Comparison of ENCODE assay signal across 1 cellular context in the genomic region with DNA sequence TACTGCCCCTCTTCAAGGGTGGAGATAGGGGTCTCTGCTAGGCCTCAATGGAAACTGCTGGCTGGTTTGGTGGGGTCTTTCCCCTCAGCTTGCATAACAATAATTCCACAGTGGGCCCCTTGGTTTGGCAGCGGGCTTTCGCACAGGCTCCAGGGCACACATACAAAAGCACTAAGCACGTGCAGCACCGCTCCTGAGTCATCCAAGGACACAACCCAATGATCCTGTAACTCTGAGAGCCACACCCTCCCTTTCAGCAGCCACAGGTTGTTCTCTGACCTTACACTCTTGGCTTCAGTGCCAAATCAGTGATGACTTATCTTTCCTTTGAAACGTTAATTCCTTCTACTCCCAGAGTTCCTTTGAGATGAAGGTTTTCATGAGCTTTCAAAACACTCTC.
TF ChIP-seq lines count a peak whose summit lies in the region.

No MANE protein-coding gene starts in this region.

TF ChIP-seq in K562, 482 proteins besides CTCF, POLR2A, EP300 and RAD21 (continued from another document and continues in another):
- TF ChIP-seq ARID3A (IDR thresholded peaks at IDR 0.05; ENCODE audit: borderline replicate concordance, low read depth, low read length) (no peak), ZNF589 (CRISPR knock-in tag; IDR thresholded peaks at IDR 0.05; ENCODE audit: low read depth) (no peak), EWSR1 (IDR thresholded peaks at IDR 0.05; ENCODE audit: borderline replicate concordance, low read depth, partially characterized antibody) (no peak), SUPT5H (IDR thresholded peaks at IDR 0.05) (no peak), THRA (IDR thresholded peaks at IDR 0.05) (0 out of 2 replicates have a peak, but pooled peaks have one; percentile 21), XRCC4 (IDR thresholded peaks at IDR 0.05; ENCODE audit: extremely low read depth, insufficient read depth, insufficient read length) (no peak), ARID4B (CRISPR knock-in tag; IDR thresholded peaks at IDR 0.05) (no peak), MBD1 (CRISPR knock-in tag; IDR thresholded peaks at IDR 0.05) (no peak), ATF3 (IDR thresholded peaks at IDR 0.05) (peak; percentile 65), ATF3 (CRISPR knock-in tag; conservative IDR thresholded peaks at IDR 0.05) (no peak), DDX20 (tag; IDR thresholded peaks at IDR 0.05; ENCODE audit: low read depth) (no peak), NFE2L1 (tag; IDR thresholded peaks at IDR 0.05; ENCODE audit: borderline replicate concordance, low read depth) (no peak), SP1 (CRISPR knock-in tag; IDR thresholded peaks at IDR 0.05) (no peak), MTA1 (IDR thresholded peaks at IDR 0.05; ENCODE audit: borderline replicate concordance) (no peak), BHLHE40 (IDR thresholded peaks at IDR 0.05; ENCODE audit: low read length) (peak; percentile 98), ZFP1 (CRISPR knock-in tag; IDR thresholded peaks at IDR 0.05) (no peak), CEBPB (tag; IDR thresholded peaks at IDR 0.05) (no peak), ZNF318 (IDR thresholded peaks at IDR 0.05; ENCODE audit: borderline replicate concordance in 1 of 2, low read depth in 1 of 2) (peak in 1 of 2 experiments; percentile 74; a peak in 2 of 4 replicates), GABPB2 (CRISPR knock-in tag; conservative IDR thresholded peaks at IDR 0.05) (no peak), VEZF1 (CRISPR knock-in tag; IDR thresholded peaks at IDR 0.05) (no peak), MEF2D (tag; conservative IDR thresholded peaks at IDR 0.05; ENCODE audit: low read depth) (no peak), ZBTB2 (IDR thresholded peaks at IDR 0.05) (no peak), KAT7 (CRISPR knock-in tag; IDR thresholded peaks at IDR 0.05; ENCODE audit: borderline replicate concordance) (no peak)
- TF ChIP-seq, protein P1, sequence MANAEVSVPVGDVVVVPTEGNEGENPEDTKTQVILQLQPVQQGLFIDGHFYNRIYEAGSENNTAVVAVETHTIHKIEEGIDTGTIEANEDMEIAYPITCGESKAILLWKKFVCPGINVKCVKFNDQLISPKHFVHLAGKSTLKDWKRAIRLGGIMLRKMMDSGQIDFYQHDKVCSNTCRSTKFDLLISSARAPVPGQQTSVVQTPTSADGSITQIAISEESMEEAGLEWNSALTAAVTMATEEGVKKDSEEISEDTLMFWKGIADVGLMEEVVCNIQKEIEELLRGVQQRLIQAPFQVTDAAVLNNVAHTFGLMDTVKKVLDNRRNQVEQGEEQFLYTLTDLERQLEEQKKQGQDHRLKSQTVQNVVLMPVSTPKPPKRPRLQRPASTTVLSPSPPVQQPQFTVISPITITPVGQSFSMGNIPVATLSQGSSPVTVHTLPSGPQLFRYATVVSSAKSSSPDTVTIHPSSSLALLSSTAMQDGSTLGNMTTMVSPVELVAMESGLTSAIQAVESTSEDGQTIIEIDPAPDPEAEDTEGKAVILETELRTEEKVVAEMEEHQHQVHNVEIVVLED (CRISPR knock-in tag; IDR thresholded peaks at IDR 0.05), result no peak
- TF ChIP-seq, protein P2, sequence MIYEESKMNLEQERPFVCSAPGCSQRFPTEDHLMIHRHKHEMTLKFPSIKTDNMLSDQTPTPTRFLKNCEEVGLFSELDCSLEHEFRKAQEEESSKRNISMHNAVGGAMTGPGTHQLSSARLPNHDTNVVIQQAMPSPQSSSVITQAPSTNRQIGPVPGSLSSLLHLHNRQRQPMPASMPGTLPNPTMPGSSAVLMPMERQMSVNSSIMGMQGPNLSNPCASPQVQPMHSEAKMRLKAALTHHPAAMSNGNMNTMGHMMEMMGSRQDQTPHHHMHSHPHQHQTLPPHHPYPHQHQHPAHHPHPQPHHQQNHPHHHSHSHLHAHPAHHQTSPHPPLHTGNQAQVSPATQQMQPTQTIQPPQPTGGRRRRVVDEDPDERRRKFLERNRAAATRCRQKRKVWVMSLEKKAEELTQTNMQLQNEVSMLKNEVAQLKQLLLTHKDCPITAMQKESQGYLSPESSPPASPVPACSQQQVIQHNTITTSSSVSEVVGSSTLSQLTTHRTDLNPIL (CRISPR knock-in tag; IDR thresholded peaks at IDR 0.05), result no peak
